9 cellular contexts compared by ENCODE assay signal in genomic region chr14:68816943-68817430, GRCh38. TPM values are rescaled to one million over a fixed set of nuclear protein-coding genes. Genes with fewer than 3 reads are reported as not detected.
DNase-seq lines count a peak whose midpoint lies in the region; ATAC-seq and TF ChIP-seq lines count a peak whose summit lies in the region.
"Had no signal": no experiment of that assay in that cellular context is flagged by ENCODE, and none has a peak within 500 bp of the region (broad histone marks: within the 10 kb centered on the region; RNA-seq: fewer than 3 reads in every experiment).

No MANE protein-coding gene starts in this region.

- WGBS in testis, 2 donors = 26 to 38% methylated on average over 13 of the region's 13 CpGs

- peak overlapping the region; percentile 68 for H3K4me3 Mint-ChIP-seq in activated CD8-positive, alpha-beta memory T cell treated with anti-CD3 and anti-CD28 coated beads, Interleukin-2, amount 10 ng/mL, durations not matched to agents 7 days and 5 days

- intact Hi-C loops in lower lobe of right lung (cut with DNase I) (no loop called here), testis (cut with DNase I; ENCODE audit: low total_unique reads) (loop anchor here (10.0 kb wide), 1 partner anchor 572 kb away; no protein-coding TSS in a partner anchor)

- H3K36me3 Mint-ChIP-seq in activated CD8-positive, alpha-beta memory T cell treated with anti-CD3 and anti-CD28 coated beads, Interleukin-2, amount 10 ng/mL, durations not matched to agents 7 days and 5 days = no peaks in the 10 kb centered on the region

- TF ChIP-seq POLR2A in testis (IDR thresholded peaks at IDR 0.05) = no peak

- no peaks in the 10 kb centered on the region for H3K9me3 Mint-ChIP-seq in activated CD8-positive, alpha-beta memory T cell treated with anti-CD3 and anti-CD28 coated beads, Interleukin-2, amount 10 ng/mL, durations not matched to agents 7 days and 5 days (ENCODE audit: low read depth)

- H3K27ac Mint-ChIP-seq in activated CD8-positive, alpha-beta memory T cell treated with anti-CD3 and anti-CD28 coated beads, Interleukin-2, amount 10 ng/mL, durations not matched to agents 7 days and 5 days = peak overlapping the region; percentile 86

- TF ChIP-seq CTCF in lower lobe of right lung (IDR thresholded peaks at IDR 0.05) = no peak
- no peak for TF ChIP-seq CTCF in testis (IDR thresholded peaks at IDR 0.05)

- DNase-seq in activated CD8-positive, alpha-beta memory T cell treated with anti-CD3 and anti-CD28 coated beads, Interleukin-2, amount 10 ng/mL, durations not matched to agents 7 days and 5 days = no peak
- no peak for DNase-seq in activated CD8-positive, alpha-beta memory T cell treated with anti-CD3 and anti-CD28 coated beads, Interleukin-2, amount 50 U/mL, for 4 hours
- DNase-seq in lower lobe of right lung (no peak), testis (no peak), midbrain (lab: John Stamatoyannopoulos, UW) (no peak)

- CTCF ChIA-PET in activated CD8-positive, alpha-beta memory T cell treated with anti-CD3 and anti-CD28 coated beads, Interleukin-2, amount 10 ng/mL, durations not matched to agents 7 days and 5 days (lab: Charles Lee) = interaction anchor here (0.5 to 12.5 kb wide), 34 partner anchors 9 to 885 kb away, joined by 3 to 237 read pairs (median 5); partner anchors contain the start of gene ZFP36L1

- H3K4me3 ChIP-seq in lower lobe of right lung (peak overlapping the region; percentile 62), testis (peak overlapping the region; percentile 65)

- H3K36me3 ChIP-seq in lower lobe of right lung = no peaks in the 10 kb centered on the region
- H3K36me3 ChIP-seq in testis (ENCODE audit: low read depth, missing control alignments) = no peaks in the 10 kb centered on the region
- H3K36me3 ChIP-seq: BE2C had no signal

- H3K9me3 ChIP-seq in lower lobe of right lung = no peaks in the 10 kb centered on the region
- H3K9me3 ChIP-seq in testis = no peaks in the 10 kb centered on the region
- H3K9me3 ChIP-seq: BE2C had no signal

- no peaks in the 10 kb centered on the region for H3K27me3 Mint-ChIP-seq in activated CD8-positive, alpha-beta memory T cell treated with anti-CD3 and anti-CD28 coated beads, Interleukin-2, amount 10 ng/mL, durations not matched to agents 7 days and 5 days

- H3K4me1 ChIP-seq in lower lobe of right lung (peaks cover 59% of the 10 kb centered on the region), testis (peaks cover 36% of the 10 kb centered on the region)
- H3K4me1 ChIP-seq: BE2C had no signal

- ATAC-seq in activated CD8-positive, alpha-beta memory T cell treated with anti-CD3 and anti-CD28 coated beads, Interleukin-2, amount 10 ng/mL, durations not matched to agents 7 days and 5 days = no peak
- ATAC-seq in lower lobe of right lung (no peak), GM18520 (IDR thresholded peaks at IDR 0.05; ENCODE audit: unreplicated experiment) (no peak), GM21526 (IDR thresholded peaks at IDR 0.05; ENCODE audit: low FRiP score, unreplicated experiment) (no peak)

- H3K4me1 Mint-ChIP-seq in activated CD8-positive, alpha-beta memory T cell treated with anti-CD3 and anti-CD28 coated beads, Interleukin-2, amount 10 ng/mL, durations not matched to agents 7 days and 5 days = peaks cover 57% of the 10 kb centered on the region

- no peaks in the 10 kb centered on the region for H3K27me3 ChIP-seq in lower lobe of right lung (ENCODE audit: low read depth)
- H3K27me3 ChIP-seq in testis = no peaks in the 10 kb centered on the region
- H3K27me3 ChIP-seq: BE2C had no signal

- H3K27ac ChIP-seq in angular gyrus (ENCODE audit: low read depth, low read length) (peak overlapping the region; percentile 97), lower lobe of right lung (peak overlapping the region; percentile 100), testis (peak overlapping the region; percentile 95)

RNA-seq across cellular contexts. Expression of gene ZFP36L1, which starts 24.1 kb away (rescaled TPM):
- total RNA-seq in activated CD8-positive, alpha-beta memory T cell treated with anti-CD3 and anti-CD28 coated beads, Interleukin-2, amount 10 ng/mL, durations not matched to agents 7 days and 5 days = 10 to 100 TPM; 53.6 to 85.6 TPM
- total RNA-seq in lower lobe of right lung (199 TPM), testis (100 to 1,000 TPM; 176 to 301 TPM)
- 120 TPM for polyA plus RNA-seq in testis (ENCODE audit: insufficient read depth, low read depth, low replicate concordance)
